Comparison of ENCODE assay signal across 37 cellular contexts in the genomic region with DNA sequence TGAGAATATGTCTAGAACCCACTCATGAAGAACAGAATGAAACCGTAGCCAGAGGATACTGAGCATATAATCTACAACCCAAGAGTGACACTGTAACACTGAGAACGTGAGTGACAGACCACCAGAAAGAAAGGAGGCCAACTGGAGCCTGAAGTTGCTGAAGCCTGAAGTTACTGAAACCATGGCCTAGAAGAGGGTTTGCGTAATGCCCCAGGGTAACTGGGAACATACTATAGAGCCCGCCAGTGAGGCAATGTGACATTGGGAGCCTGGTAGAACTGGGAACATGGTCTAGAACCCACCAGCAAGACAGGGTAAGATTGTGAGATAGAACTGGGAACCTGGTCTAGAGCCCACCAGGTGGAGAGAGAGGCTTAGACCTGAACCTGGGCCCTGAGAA. TPM values are rescaled to one million over a fixed set of nuclear protein-coding genes. Genes with fewer than 3 reads are reported as not detected.
"Had no signal": no experiment of that assay in that cellular context is flagged by ENCODE, and none has a peak within 500 bp of the region (broad histone marks: within the 10 kb centered on the region; RNA-seq: fewer than 3 reads in every experiment).

No MANE protein-coding gene starts in this region.

- DNase-seq: activated CD4-positive, alpha-beta memory T cell treated with anti-CD3 and anti-CD28 coated beads for 36 hours; activated CD4-positive, alpha-beta T cell treated with anti-CD3 and anti-CD28 coated beads for 36 hours; activated CD4-positive, alpha-beta T cell treated with anti-CD3 and anti-CD28 coated beads, Interleukin-2, amount 50 U/mL, for 1 hour; activated CD8-positive, alpha-beta memory T cell treated with anti-CD3 and anti-CD28 coated beads, Interleukin-2, amount 50 U/mL, for 4 hours; activated effector memory CD4-positive, alpha-beta T cell treated with Interleukin-2 at 50 U/mL for 16 hours; activated naive CD4-positive, alpha-beta T cell treated with anti-CD3 and anti-CD28 coated beads, Interleukin-2, amount 10 ng/mL, durations not matched to agents 7 days and 5 days; activated naive CD8-positive, alpha-beta T cell treated with anti-CD3 and anti-CD28 coated beads, Interleukin-2, amount 50 U/mL, for 24 hours; activated T-cell treated with anti-CD3 and anti-CD28 coated beads for 4 hours; activated T-cell treated with anti-CD3 and anti-CD28 coated beads, Interleukin-2, amount 50 U/mL, for 4 hours; anterior cingulate cortex; caudate nucleus; Kasumi-1; KG1; MG63; NCI-H1048; NCI-H1105 treated with DMSO at 0.1 percent for 48 hours; NCI-H1436; NCI-H1694; NCI-H1930; NCI-H345; NCI-H524 treated with DMSO at 0.1 percent for 48 hours; PC-3; RPMI8226; SHP77 treated with DMSO at 0.1 percent for 48 hours; SK-N-SH had no signal

- H3K4me1 Mint-ChIP-seq: brain, IgD-negative memory B cell, WTC11 had no signal

- H3K27ac ChIP-seq: Peyer's patch, SJSA1 had no signal

- H3K4me2 ChIP-seq: SK-N-SH had no signal

- H3K36me3 Mint-ChIP-seq: activated CD4-positive, alpha-beta memory T cell treated with anti-CD3 and anti-CD28 coated beads for 36 hours; activated naive CD4-positive, alpha-beta T cell treated with anti-CD3 and anti-CD28 coated beads, Interleukin-2, amount 10 ng/mL, durations not matched to agents 7 days and 5 days; brain; IgD-negative memory B cell had no signal

- H3K27ac Mint-ChIP-seq: activated CD4-positive, alpha-beta memory T cell treated with anti-CD3 and anti-CD28 coated beads for 36 hours; activated CD4-positive, alpha-beta T cell treated with anti-CD3 and anti-CD28 coated beads for 36 hours; activated naive CD4-positive, alpha-beta T cell treated with anti-CD3 and anti-CD28 coated beads, Interleukin-2, amount 10 ng/mL, durations not matched to agents 7 days and 5 days; activated naive CD8-positive, alpha-beta T cell; activated naive CD8-positive, alpha-beta T cell treated with anti-CD3 and anti-CD28 coated beads, Interleukin-2, amount 50 U/mL, for 24 hours; activated T-helper 1 cell treated with anti-CD3 and anti-CD28 coated beads, Interleukin-12 subunit alpha, Interleukin-12 subunit beta, Interleukin-2, Interleukin-4 antibody, amounts not matched to agents 30 ng/mL and 10 ng/mL and 1 ng/mL, durations not matched to agents 14 hours and 24 hours and 36 hours; brain; IgD-negative memory B cell; T-helper 1 cell treated with Interleukin-12 subunit alpha and Interleukin-12 subunit beta and Interleukin-4 antibody, amounts not matched to agents 30 μg/mL and 1 μg/mL, for 36 hours; T-helper 2 cell treated with Interferon-gamma antibody and Interleukin-4, amounts not matched to agents 5 μg/mL and 100 μg/mL, for 36 hours; WTC11 had no signal

- H3K4me3 Mint-ChIP-seq: activated CD4-positive, alpha-beta memory T cell treated with anti-CD3 and anti-CD28 coated beads for 36 hours; activated CD4-positive, alpha-beta T cell treated with anti-CD3 and anti-CD28 coated beads for 36 hours; activated naive CD4-positive, alpha-beta T cell treated with anti-CD3 and anti-CD28 coated beads, Interleukin-2, amount 10 ng/mL, durations not matched to agents 7 days and 5 days; activated naive CD8-positive, alpha-beta T cell; activated naive CD8-positive, alpha-beta T cell treated with anti-CD3 and anti-CD28 coated beads, Interleukin-2, amount 50 U/mL, for 24 hours; activated T-cell treated with anti-CD3 and anti-CD28 coated beads, Interleukin-2, amount 50 U/mL, for 4 hours; activated T-helper 1 cell treated with anti-CD3 and anti-CD28 coated beads, Interleukin-12 subunit alpha, Interleukin-12 subunit beta, Interleukin-2, Interleukin-4 antibody, amounts not matched to agents 30 ng/mL and 10 ng/mL and 1 ng/mL, durations not matched to agents 14 hours and 24 hours and 36 hours; brain; IgD-negative memory B cell; T-helper 1 cell treated with Interleukin-12 subunit alpha and Interleukin-12 subunit beta and Interleukin-4 antibody, amounts not matched to agents 30 μg/mL and 1 μg/mL, for 36 hours; T-helper 2 cell treated with Interferon-gamma antibody and Interleukin-4, amounts not matched to agents 5 μg/mL and 100 μg/mL, for 36 hours; WTC11 had no signal

- H3K4me3 ChIP-seq: MG63, Peyer's patch, SJSA1 had no signal

- H3K27me3 Mint-ChIP-seq: activated CD4-positive, alpha-beta memory T cell treated with anti-CD3 and anti-CD28 coated beads for 36 hours; activated naive CD8-positive, alpha-beta T cell had no signal

- H3K9me3 Mint-ChIP-seq: T-helper 2 cell treated with Interferon-gamma antibody and Interleukin-4, amounts not matched to agents 5 μg/mL and 100 μg/mL, for 36 hours had no signal

- H3K4me1 ChIP-seq: Peyer's patch, SJSA1 had no signal

- FAIRE-seq: bronchial epithelial cell had no signal

- ATAC-seq: activated CD4-positive, alpha-beta T cell treated with anti-CD3 and anti-CD28 coated beads for 36 hours; activated CD4-positive, CD25-positive, alpha-beta regulatory T cell treated with anti-CD3 and anti-CD28 coated beads, Interleukin-2, amount 50 U/mL, for 24 hours; activated naive CD8-positive, alpha-beta T cell treated with anti-CD3 and anti-CD28 coated beads, Interleukin-2, amount 50 U/mL, for 24 hours; activated T-cell treated with anti-CD3 and anti-CD28 coated beads, Interleukin-2, amount 50 U/mL, for 4 hours; PC-3; WTC11 had no signal

- H3K9ac ChIP-seq: SK-N-SH had no signal

- H3K27me3 ChIP-seq: MG63, Peyer's patch, SJSA1 had no signal

- H3K36me3 ChIP-seq: MG63, Peyer's patch, SJSA1 had no signal

- H3K9me3 ChIP-seq: MG63, Peyer's patch, SJSA1, SK-N-SH had no signal

RNA-seq across cellular contexts. Expression of a gene that starts 15.5 kb away (rescaled TPM):
- total RNA-seq: NCI-H460, PC-3, SJSA1 had no signal
- polyA plus RNA-seq: SK-N-SH had no signal

RNA-seq across cellular contexts. Expression of a gene that starts 35.0 kb away (rescaled TPM):
- total RNA-seq: SJSA1 had no signal
- polyA plus RNA-seq: IgD-negative memory B cell had no signal
